In the genomic region with DNA sequence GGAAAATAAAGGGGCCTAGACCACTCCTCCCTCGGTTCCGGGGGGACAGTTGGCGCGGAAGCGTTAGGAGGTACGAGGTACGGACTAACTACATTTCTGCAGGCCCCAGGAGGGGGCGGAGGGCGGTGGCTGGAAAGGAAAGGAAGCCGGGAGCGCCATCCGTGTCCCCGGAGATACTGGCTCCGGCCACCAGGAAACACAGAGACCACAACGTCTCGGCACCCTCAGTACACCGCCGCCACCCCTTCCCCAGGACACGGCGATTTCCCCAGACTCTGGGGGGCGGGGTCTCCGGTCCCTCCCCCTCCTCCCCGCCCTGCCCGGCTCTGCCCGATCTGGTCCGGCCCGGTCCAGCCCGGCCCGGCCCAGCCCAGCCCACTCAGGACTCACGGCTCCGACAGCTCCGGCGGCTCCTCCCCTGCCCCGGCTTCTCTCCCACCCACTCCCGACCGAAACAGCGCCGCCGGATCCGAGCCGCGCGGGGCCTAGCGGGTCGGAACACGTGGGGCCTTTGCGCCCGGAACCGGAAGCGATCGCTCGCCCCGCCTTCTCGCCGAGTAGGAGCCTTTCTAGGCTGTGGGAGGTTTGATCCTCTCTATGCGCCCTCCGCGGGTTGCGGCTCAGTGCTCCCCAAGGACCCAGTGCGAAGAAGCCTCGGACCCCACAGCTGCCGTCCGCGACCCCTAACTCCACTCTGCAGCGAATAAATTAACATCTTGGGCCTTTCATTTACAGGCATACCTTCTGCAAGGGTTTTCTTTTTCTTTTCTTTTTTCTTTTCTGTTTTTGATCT, we compare ENCODE assay signal across 1 cellular context.
TF ChIP-seq lines count a peak whose summit lies in the region.

A gene (minus strand): TSS at position 502 of the 793 bp plus-strand sequence. CDS start 10,772 bp downstream, outside the sequence.

TF ChIP-seq in GM12878, 131 proteins besides CTCF, POLR2A, EP300 and RAD21 (continued from another document and continues in another):
- TF ChIP-seq, protein P1, sequence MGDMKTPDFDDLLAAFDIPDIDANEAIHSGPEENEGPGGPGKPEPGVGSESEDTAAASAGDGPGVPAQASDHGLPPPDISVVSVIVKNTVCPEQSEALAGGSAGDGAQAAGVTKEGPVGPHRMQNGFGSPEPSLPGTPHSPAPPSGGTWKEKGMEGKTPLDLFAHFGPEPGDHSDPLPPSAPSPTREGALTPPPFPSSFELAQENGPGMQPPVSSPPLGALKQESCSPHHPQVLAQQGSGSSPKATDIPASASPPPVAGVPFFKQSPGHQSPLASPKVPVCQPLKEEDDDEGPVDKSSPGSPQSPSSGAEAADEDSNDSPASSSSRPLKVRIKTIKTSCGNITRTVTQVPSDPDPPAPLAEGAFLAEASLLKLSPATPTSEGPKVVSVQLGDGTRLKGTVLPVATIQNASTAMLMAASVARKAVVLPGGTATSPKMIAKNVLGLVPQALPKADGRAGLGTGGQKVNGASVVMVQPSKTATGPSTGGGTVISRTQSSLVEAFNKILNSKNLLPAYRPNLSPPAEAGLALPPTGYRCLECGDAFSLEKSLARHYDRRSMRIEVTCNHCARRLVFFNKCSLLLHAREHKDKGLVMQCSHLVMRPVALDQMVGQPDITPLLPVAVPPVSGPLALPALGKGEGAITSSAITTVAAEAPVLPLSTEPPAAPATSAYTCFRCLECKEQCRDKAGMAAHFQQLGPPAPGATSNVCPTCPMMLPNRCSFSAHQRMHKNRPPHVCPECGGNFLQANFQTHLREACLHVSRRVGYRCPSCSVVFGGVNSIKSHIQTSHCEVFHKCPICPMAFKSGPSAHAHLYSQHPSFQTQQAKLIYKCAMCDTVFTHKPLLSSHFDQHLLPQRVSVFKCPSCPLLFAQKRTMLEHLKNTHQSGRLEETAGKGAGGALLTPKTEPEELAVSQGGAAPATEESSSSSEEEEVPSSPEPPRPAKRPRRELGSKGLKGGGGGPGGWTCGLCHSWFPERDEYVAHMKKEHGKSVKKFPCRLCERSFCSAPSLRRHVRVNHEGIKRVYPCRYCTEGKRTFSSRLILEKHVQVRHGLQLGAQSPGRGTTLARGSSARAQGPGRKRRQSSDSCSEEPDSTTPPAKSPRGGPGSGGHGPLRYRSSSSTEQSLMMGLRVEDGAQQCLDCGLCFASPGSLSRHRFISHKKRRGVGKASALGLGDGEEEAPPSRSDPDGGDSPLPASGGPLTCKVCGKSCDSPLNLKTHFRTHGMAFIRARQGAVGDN (IDR thresholded peaks at IDR 0.05) = no peak
- TF ChIP-seq GATAD2B (conservative IDR thresholded peaks at IDR 0.05; ENCODE audit: low read depth) (no peak), IKZF2 (IDR thresholded peaks at IDR 0.05) (no peak), JUND (IDR thresholded peaks at IDR 0.05; ENCODE audit: low read depth, low read length) (no peak), POLR2AphosphoS2 (IDR thresholded peaks at IDR 0.05; ENCODE audit: low read depth, low read length) (no peak), ESRRA (IDR thresholded peaks at IDR 0.05; ENCODE audit: low read length) (no peak), CHD4 (IDR thresholded peaks at IDR 0.05) (no peak), SREBF2 (IDR thresholded peaks at IDR 0.05; ENCODE audit: low read length) (no peak), KDM1A (IDR thresholded peaks at IDR 0.05; ENCODE audit: borderline replicate concordance) (no peak), SP1 (IDR thresholded peaks at IDR 0.05; ENCODE audit: low read depth, low read length) (no peak), MTA3 (IDR thresholded peaks at IDR 0.05; ENCODE audit: borderline replicate concordance, low read length) (no peak), PAX8 (IDR thresholded peaks at IDR 0.05) (no peak), ZNF274 (IDR thresholded peaks at IDR 0.05; ENCODE audit: insufficient read depth, insufficient read length) (no peak), SUPT20H (IDR thresholded peaks at IDR 0.05; ENCODE audit: borderline replicate concordance, control insufficient read depth, low read depth, low read length) (no peak), EZH2 (IDR thresholded peaks at IDR 0.05; ENCODE audit: borderline replicate concordance, control insufficient read depth, low read depth, low read length) (no peak), RFX5 (IDR thresholded peaks at IDR 0.05; ENCODE audit: low read depth, low read length) (no peak), ZSCAN29 (IDR thresholded peaks at IDR 0.05) (no peak), YBX1 (IDR thresholded peaks at IDR 0.05) (no peak), GABPA (IDR thresholded peaks at IDR 0.05; ENCODE audit: low read depth) (peak; percentile 93), NR2F1 (conservative IDR thresholded peaks at IDR 0.05) (no peak), TCF3 (IDR thresholded peaks at IDR 0.05; ENCODE audit: borderline replicate concordance, insufficient read depth, low read depth, low read length) (no peak), SMAD1 (IDR thresholded peaks at IDR 0.05; ENCODE audit: low read depth, partially characterized antibody) (no peak), TARDBP (IDR thresholded peaks at IDR 0.05; ENCODE audit: borderline replicate concordance) (0 out of 2 replicates have a peak, but pooled peaks have one; percentile 19), NFIC (IDR thresholded peaks at IDR 0.05; ENCODE audit: low read depth, low read length) (no peak), NR2C1 (IDR thresholded peaks at IDR 0.05) (peak; percentile 93), ZBED1 (IDR thresholded peaks at IDR 0.05; ENCODE audit: borderline replicate concordance) (no peak)
- TF ChIP-seq, protein P2, sequence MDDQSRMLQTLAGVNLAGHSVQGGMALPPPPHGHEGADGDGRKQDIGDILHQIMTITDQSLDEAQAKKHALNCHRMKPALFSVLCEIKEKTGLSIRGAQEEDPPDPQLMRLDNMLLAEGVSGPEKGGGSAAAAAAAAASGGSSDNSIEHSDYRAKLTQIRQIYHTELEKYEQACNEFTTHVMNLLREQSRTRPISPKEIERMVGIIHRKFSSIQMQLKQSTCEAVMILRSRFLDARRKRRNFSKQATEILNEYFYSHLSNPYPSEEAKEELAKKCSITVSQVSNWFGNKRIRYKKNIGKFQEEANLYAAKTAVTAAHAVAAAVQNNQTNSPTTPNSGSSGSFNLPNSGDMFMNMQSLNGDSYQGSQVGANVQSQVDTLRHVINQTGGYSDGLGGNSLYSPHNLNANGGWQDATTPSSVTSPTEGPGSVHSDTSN (IDR thresholded peaks at IDR 0.05; ENCODE audit: insufficient replicate concordance, low read depth, low read length) = no peak
- TF ChIP-seq, protein P3, sequence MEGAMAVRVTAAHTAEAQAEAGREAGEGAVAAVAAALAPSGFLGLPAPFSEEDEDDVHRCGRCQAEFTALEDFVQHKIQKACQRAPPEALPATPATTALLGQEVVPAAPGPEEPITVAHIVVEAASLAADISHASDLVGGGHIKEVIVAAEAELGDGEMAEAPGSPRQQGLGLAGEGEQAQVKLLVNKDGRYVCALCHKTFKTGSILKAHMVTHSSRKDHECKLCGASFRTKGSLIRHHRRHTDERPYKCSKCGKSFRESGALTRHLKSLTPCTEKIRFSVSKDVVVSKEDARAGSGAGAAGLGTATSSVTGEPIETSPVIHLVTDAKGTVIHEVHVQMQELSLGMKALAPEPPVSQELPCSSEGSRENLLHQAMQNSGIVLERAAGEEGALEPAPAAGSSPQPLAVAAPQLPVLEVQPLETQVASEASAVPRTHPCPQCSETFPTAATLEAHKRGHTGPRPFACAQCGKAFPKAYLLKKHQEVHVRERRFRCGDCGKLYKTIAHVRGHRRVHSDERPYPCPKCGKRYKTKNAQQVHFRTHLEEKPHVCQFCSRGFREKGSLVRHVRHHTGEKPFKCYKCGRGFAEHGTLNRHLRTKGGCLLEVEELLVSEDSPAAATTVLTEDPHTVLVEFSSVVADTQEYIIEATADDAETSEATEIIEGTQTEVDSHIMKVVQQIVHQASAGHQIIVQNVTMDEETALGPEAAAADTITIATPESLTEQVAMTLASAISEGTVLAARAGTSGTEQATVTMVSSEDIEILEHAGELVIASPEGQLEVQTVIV (IDR thresholded peaks at IDR 0.05; ENCODE audit: borderline replicate concordance, partially characterized antibody) = no peak
- TF ChIP-seq, protein P4, sequence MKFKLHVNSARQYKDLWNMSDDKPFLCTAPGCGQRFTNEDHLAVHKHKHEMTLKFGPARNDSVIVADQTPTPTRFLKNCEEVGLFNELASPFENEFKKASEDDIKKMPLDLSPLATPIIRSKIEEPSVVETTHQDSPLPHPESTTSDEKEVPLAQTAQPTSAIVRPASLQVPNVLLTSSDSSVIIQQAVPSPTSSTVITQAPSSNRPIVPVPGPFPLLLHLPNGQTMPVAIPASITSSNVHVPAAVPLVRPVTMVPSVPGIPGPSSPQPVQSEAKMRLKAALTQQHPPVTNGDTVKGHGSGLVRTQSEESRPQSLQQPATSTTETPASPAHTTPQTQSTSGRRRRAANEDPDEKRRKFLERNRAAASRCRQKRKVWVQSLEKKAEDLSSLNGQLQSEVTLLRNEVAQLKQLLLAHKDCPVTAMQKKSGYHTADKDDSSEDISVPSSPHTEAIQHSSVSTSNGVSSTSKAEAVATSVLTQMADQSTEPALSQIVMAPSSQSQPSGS (IDR thresholded peaks at IDR 0.05; ENCODE audit: low read length) = no peak
- TF ChIP-seq, protein P5, sequence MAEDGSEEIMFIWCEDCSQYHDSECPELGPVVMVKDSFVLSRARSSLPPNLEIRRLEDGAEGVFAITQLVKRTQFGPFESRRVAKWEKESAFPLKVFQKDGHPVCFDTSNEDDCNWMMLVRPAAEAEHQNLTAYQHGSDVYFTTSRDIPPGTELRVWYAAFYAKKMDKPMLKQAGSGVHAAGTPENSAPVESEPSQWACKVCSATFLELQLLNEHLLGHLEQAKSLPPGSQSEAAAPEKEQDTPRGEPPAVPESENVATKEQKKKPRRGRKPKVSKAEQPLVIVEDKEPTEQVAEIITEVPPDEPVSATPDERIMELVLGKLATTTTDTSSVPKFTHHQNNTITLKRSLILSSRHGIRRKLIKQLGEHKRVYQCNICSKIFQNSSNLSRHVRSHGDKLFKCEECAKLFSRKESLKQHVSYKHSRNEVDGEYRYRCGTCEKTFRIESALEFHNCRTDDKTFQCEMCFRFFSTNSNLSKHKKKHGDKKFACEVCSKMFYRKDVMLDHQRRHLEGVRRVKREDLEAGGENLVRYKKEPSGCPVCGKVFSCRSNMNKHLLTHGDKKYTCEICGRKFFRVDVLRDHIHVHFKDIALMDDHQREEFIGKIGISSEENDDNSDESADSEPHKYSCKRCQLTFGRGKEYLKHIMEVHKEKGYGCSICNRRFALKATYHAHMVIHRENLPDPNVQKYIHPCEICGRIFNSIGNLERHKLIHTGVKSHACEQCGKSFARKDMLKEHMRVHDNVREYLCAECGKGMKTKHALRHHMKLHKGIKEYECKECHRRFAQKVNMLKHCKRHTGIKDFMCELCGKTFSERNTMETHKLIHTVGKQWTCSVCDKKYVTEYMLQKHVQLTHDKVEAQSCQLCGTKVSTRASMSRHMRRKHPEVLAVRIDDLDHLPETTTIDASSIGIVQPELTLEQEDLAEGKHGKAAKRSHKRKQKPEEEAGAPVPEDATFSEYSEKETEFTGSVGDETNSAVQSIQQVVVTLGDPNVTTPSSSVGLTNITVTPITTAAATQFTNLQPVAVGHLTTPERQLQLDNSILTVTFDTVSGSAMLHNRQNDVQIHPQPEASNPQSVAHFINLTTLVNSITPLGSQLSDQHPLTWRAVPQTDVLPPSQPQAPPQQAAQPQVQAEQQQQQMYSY (CRISPR knock-in tag; IDR thresholded peaks at IDR 0.05) = no peak
- TF ChIP-seq, protein P6, sequence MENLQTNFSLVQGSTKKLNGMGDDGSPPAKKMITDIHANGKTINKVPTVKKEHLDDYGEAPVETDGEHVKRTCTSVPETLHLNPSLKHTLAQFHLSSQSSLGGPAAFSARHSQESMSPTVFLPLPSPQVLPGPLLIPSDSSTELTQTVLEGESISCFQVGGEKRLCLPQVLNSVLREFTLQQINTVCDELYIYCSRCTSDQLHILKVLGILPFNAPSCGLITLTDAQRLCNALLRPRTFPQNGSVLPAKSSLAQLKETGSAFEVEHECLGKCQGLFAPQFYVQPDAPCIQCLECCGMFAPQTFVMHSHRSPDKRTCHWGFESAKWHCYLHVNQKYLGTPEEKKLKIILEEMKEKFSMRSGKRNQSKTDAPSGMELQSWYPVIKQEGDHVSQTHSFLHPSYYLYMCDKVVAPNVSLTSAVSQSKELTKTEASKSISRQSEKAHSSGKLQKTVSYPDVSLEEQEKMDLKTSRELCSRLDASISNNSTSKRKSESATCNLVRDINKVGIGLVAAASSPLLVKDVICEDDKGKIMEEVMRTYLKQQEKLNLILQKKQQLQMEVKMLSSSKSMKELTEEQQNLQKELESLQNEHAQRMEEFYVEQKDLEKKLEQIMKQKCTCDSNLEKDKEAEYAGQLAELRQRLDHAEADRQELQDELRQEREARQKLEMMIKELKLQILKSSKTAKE (IDR thresholded peaks at IDR 0.05; ENCODE audit: low read depth, poor library complexity, severe bottlenecking) = no peak
- TF ChIP-seq, protein P7, sequence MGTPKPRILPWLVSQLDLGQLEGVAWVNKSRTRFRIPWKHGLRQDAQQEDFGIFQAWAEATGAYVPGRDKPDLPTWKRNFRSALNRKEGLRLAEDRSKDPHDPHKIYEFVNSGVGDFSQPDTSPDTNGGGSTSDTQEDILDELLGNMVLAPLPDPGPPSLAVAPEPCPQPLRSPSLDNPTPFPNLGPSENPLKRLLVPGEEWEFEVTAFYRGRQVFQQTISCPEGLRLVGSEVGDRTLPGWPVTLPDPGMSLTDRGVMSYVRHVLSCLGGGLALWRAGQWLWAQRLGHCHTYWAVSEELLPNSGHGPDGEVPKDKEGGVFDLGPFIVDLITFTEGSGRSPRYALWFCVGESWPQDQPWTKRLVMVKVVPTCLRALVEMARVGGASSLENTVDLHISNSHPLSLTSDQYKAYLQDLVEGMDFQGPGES (IDR thresholded peaks at IDR 0.05) = no peak
- TF ChIP-seq, protein P8, sequence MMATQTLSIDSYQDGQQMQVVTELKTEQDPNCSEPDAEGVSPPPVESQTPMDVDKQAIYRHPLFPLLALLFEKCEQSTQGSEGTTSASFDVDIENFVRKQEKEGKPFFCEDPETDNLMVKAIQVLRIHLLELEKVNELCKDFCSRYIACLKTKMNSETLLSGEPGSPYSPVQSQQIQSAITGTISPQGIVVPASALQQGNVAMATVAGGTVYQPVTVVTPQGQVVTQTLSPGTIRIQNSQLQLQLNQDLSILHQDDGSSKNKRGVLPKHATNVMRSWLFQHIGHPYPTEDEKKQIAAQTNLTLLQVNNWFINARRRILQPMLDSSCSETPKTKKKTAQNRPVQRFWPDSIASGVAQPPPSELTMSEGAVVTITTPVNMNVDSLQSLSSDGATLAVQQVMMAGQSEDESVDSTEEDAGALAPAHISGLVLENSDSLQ (IDR thresholded peaks at IDR 0.05) = peak; percentile 32; the same call in 1 of the 2 replicates
